Comparison of ENCODE assay signal across 9 cellular contexts in the genomic region with DNA sequence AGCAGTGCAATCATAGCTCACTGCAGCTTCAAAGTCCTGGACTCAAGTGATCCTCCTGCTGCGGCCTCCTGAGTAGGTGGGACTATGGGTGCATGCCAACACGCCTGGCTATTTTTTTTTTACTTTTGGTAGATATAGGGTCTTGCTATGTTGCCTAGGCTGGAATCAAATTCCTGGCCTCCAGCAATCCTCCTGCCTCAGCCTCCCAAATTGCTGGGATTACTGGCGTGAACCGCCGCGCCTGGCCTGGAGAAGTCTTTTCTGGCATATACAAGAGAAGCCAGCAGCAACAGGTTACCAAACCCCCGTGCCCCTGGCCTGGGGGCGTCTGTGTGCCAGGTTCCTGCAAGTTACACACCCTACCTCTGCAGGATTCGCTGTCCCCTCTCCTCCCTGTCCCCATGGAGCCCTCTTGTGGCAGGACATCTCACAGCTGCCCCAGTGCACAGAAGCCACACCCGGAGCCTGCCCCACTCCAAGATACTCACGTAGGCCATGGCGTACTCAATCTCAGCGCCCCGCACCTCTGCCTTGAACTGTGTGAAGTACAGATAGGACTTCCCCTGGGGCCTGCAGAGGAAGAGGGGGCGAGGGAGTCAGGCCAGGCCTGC. TPM values are rescaled to one million over a fixed set of nuclear protein-coding genes. Genes with fewer than 3 reads are reported as not detected.
DNase-seq lines count a peak whose midpoint lies in the region; ATAC-seq, FAIRE-seq and TF ChIP-seq lines count a peak whose summit lies in the region.
"Had no signal": no experiment of that assay in that cellular context is flagged by ENCODE, and none has a peak within 500 bp of the region (broad histone marks: within the 10 kb centered on the region; RNA-seq: fewer than 3 reads in every experiment).

No MANE protein-coding gene starts in this region.

- H3K36me3 ChIP-seq in Caco-2 (ENCODE audit: control insufficient read depth, insufficient read depth, low read length) (peaks cover 1% of the 10 kb centered on the region; the same call in 1 of the 2 replicates), keratinocyte (ENCODE audit: control insufficient read depth in 2 of 2, extremely low read depth in 1 of 2, insufficient read depth in 2 of 2, low read length in 2 of 2) (peaks cover 45 to 47% of the 10 kb centered on the region in 2 experiments)

- BruUV-seq in Caco-2 (replicated peaks; lab: Mats Ljungman, UMichigan): no TSS peak

- H3K79me2 ChIP-seq in keratinocyte (ENCODE audit: control insufficient read depth, insufficient read depth, low read length): peaks cover 7% of the 10 kb centered on the region

- no peak overlapping the region for H3K9ac ChIP-seq in keratinocyte (ENCODE audit: control insufficient read depth, extremely low read depth, insufficient read depth, low read length)

- no peak overlapping the region for H3K4me2 ChIP-seq in keratinocyte (ENCODE audit: control insufficient read depth, extremely low read depth, insufficient read depth, low read depth, low read length)

- H3K27ac ChIP-seq in keratinocyte (ENCODE audit: control insufficient read depth, insufficient read depth, low read length): no peak overlapping the region

- CTCF ChIA-PET in Caco-2 (lab: Charles Lee): no interaction called here

- dilution Hi-C loops in keratinocyte (cut with MboI; ENCODE audit: extremely low pct_ligation_motif_present, low sequenced_read_pairs): no loop called here

- no peaks in the 10 kb centered on the region for H3K9me3 Mint-ChIP-seq in Caco-2 (ENCODE audit: unreplicated experiment)

- no peak for FAIRE-seq in keratinocyte (lab: Jason Lieb, UNC)

- peaks cover 49% of the 10 kb centered on the region for H3K36me3 Mint-ChIP-seq in Caco-2 (ENCODE audit: insufficient read depth, unreplicated experiment)

- H4K20me1 ChIP-seq in keratinocyte (ENCODE audit: control insufficient read depth, extremely low read depth, insufficient read depth, low read length): no peaks in the 10 kb centered on the region

- POLR2A ChIA-PET in Caco-2 (lab: Charles Lee): no interaction called here

- no peak overlapping the region for H3K4me3 ChIP-seq in Caco-2 (ENCODE audit: low read depth, low read length)
- no peak overlapping the region for H3K4me3 ChIP-seq in keratinocyte (ENCODE audit: control insufficient read depth in 2 of 3, extremely low read depth in 1 of 3, insufficient read depth in 2 of 3, low read depth in 1 of 3, low read length in 3 of 3)

- H3K4me1 ChIP-seq in Caco-2 (no peaks in the 10 kb centered on the region), keratinocyte (ENCODE audit: control insufficient read depth, extremely low read depth, insufficient read depth, low read length) (no peaks in the 10 kb centered on the region)

- H3K27me3 Mint-ChIP-seq in Caco-2 (ENCODE audit: insufficient read depth, unreplicated experiment): no peaks in the 10 kb centered on the region

- intact Hi-C loops in Caco-2 (cut with micrococcal nuclease; ENCODE audit: unreplicated experiment): no loop called here

- H3K9me3 ChIP-seq in Caco-2 (no peaks in the 10 kb centered on the region), keratinocyte (ENCODE audit: control insufficient read depth, low read depth, low read length) (no peaks in the 10 kb centered on the region)

- H3K27me3 ChIP-seq in Caco-2 (replicated peaks; ENCODE audit: control insufficient read depth, insufficient read depth, low read length) (no peaks in the 10 kb centered on the region), keratinocyte (ENCODE audit: control insufficient read depth, extremely low read depth, insufficient read depth, low read length) (no peaks in the 10 kb centered on the region)

- TF ChIP-seq CTCF in Caco-2 (IDR thresholded peaks at IDR 0.05; ENCODE audit: insufficient read depth in 1 of 2, low read depth in 1 of 2, low read length in 1 of 2, severe bottlenecking in 1 of 2, unreplicated experiment in 1 of 2) (peak in 1 of 2 experiments; percentile 50), keratinocyte (optimal IDR thresholded peaks at IDR 0.05 in 1 of 3, IDR thresholded peaks at IDR 0.05 in 1 of 3, conservative IDR thresholded peaks at IDR 0.05 in 1 of 3; ENCODE audit: extremely low read depth in 1 of 3, insufficient read depth in 2 of 3, low read length in 3 of 3) (peak; percentile 23 to 69 (median 35))

- DNase-seq in Caco-2 (peak; percentile 62 to 64), HUDEP-2 (lab: John Stamatoyannopoulos, UW; ENCODE audit: unreplicated experiment in 76 of 76) (peak in 62 of 76 experiments; percentile 25 to 84 (median 66)), UCSD-AML1 (lab: John Stamatoyannopoulos, UW; ENCODE audit: unreplicated experiment) (peak; percentile 53), keratinocyte (ENCODE audit: low read depth, low spot score) (no peak), AG08396 (ENCODE audit: low spot score) (no peak), SW 1271 (lab: John Stamatoyannopoulos, UW) (no peak), NCI-H1930 (lab: John Stamatoyannopoulos, UW) (no peak)
- DNase-seq: amniotic stem cell had no signal

- H2AFZ ChIP-seq in keratinocyte (ENCODE audit: control insufficient read depth, low read length): no peak overlapping the region

- no peaks in the 10 kb centered on the region for H3K4me1 Mint-ChIP-seq in Caco-2 (ENCODE audit: low read depth, unreplicated experiment)

- H3K4me3 Mint-ChIP-seq in Caco-2 (ENCODE audit: unreplicated experiment): no peak overlapping the region

- H3K9me1 ChIP-seq in keratinocyte (ENCODE audit: control insufficient read depth, extremely low read depth, insufficient read depth, low read length): no peaks in the 10 kb centered on the region

- no peak overlapping the region for H3K27ac Mint-ChIP-seq in Caco-2 (ENCODE audit: unreplicated experiment)

- ATAC-seq in HG03025 (IDR thresholded peaks at IDR 0.05; ENCODE audit: low FRiP score, unreplicated experiment): no peak

RNA-seq across cellular contexts. Expression of a gene that starts 9.9 kb away (rescaled TPM):
- total RNA-seq in Caco-2 (2022): 106 and 109 TPM in 2 replicates
- 80.3 to 141 TPM (median 85.9 TPM) in 3 replicates for polyA plus RNA-seq in keratinocyte
- 17.6 TPM for polyA plus RNA-seq in keratinocyte (2011; ENCODE audit: low read depth)
- 54.8 and 110 TPM in 2 replicates for polyA plus RNA-seq in keratinocyte (2011; cell fraction: cytosol; rRNA removed)
- 95.6 and 133 TPM in 2 replicates for polyA plus RNA-seq in keratinocyte (2011; cell fraction: nucleus; rRNA removed)
- 123 and 217 TPM in 2 replicates for polyA plus RNA-seq in keratinocyte (2012; ENCODE audit: low replicate concordance)
- polyA minus RNA-seq in keratinocyte: 25.0 to 71.5 TPM (median 35.6 TPM) in 3 replicates
- 79.0 TPM for polyA minus RNA-seq in keratinocyte (2011; cell fraction: cytosol; rRNA and poly(A)+ RNA removed)
- 40.6 and 42.4 TPM in 2 replicates for polyA minus RNA-seq in keratinocyte (2011; cell fraction: nucleus; rRNA and poly(A)+ RNA removed)

RNA-seq across cellular contexts. Expression of a gene that starts 21.0 kb away (rescaled TPM):
- total RNA-seq in Caco-2 (2022): 19.6 and 21.8 TPM in 2 replicates
- 2.5 to 5.1 TPM (median 4.7 TPM) in 3 replicates for polyA plus RNA-seq in keratinocyte
- 1.1 TPM for polyA plus RNA-seq in keratinocyte (2011; ENCODE audit: low read depth)
- polyA plus RNA-seq in keratinocyte (2011; cell fraction: cytosol; rRNA removed): 2.3 and 4.1 TPM in 2 replicates
- 2.8 and 3.6 TPM in 2 replicates for polyA plus RNA-seq in keratinocyte (2011; cell fraction: nucleus; rRNA removed)
- 2.0 and 6.5 TPM in 2 replicates for polyA plus RNA-seq in keratinocyte (2012; ENCODE audit: low replicate concordance)
- polyA minus RNA-seq in keratinocyte: 2.0 to 5.3 TPM (median 4.2 TPM) in 3 replicates
- 5.6 TPM for polyA minus RNA-seq in keratinocyte (2011; cell fraction: cytosol; rRNA and poly(A)+ RNA removed)
- 1.4 and 2.1 TPM in 2 replicates for polyA minus RNA-seq in keratinocyte (2011; cell fraction: nucleus; rRNA and poly(A)+ RNA removed)

Comparison
In these comparisons a context has a peak if more than half of its experiments do, and no peak if none do; other contexts are left out.
1. DNase-seq: peak in Caco-2 (2 of 2), HUDEP-2 (62 of 76) and UCSD-AML1 (single experiment); none in keratinocyte (single experiment), AG08396 (single experiment), SW 1271 (0 of 2) and NCI-H1930 (0 of 2).